ENCODE assay signal across 7 cellular contexts in the genomic region with DNA sequence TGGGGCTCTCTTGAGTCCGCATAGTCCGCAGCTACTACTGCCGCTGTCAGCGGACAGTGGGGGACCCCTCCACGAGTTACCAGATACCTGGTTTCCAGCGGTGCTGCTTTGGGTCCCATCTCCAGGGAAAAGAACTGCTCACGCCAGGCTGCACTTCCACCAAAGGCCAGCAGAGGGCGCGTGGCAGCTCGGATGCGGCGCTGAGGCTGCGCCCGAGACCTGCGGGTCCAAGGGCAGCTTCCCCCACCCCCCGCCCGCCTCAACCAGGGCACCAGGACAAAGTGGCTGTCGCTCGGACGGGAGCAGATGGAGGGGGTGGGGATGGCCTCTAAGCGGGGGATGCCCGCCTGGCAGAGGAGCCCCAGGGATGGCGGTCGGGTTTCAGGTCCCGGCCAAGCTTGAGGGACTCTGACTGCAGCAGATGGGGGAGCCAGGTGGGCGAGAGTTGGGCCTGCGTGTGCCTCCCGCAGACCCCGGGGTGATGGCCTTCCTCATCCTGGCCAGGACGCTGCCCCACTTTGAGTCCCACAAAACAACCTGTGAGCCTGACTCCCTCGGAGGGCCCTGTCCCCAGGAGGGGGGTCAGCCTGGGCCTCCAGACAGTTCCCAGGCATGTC. TPM values are rescaled to one million over a fixed set of nuclear protein-coding genes. Genes with fewer than 3 reads are reported as not detected.
DNase-seq lines count a peak whose midpoint lies in the region; ATAC-seq and TF ChIP-seq lines count a peak whose summit lies in the region.

No MANE protein-coding gene starts in this region.

- no peak overlapping the region for H3K9ac ChIP-seq in KMS-11

- ATAC-seq in HG03460 (IDR thresholded peaks at IDR 0.05; ENCODE audit: unreplicated experiment): no peak

- H3K27me3 ChIP-seq in KMS-11 (ENCODE audit: insufficient read depth, low read depth): no peaks in the 10 kb centered on the region

- no peak overlapping the region for H3K4me3 ChIP-seq in KMS-11 (IDR thresholded peaks at IDR 0.05; ENCODE audit: insufficient read depth, low read depth, low read length)
- H3K4me3 ChIP-seq in fibroblast of villous mesenchyme (ENCODE audit: low read depth, low read length): no peak overlapping the region

- TF ChIP-seq CTCF in KMS-11 (conservative IDR thresholded peaks at IDR 0.05; ENCODE audit: low read depth, low read length): peak; percentile 69
- peak; percentile 26 for TF ChIP-seq CTCF in fibroblast of villous mesenchyme (IDR thresholded peaks at IDR 0.05; ENCODE audit: insufficient read depth, low read depth, low read length)

- DNase-seq in activated CD8-positive, alpha-beta memory T cell treated with anti-CD3 and anti-CD28 coated beads for 48 hours (ENCODE audit: low read depth in 2 of 3, low spot score in 2 of 3): peak in 2 of 3 experiments; percentile 12 to 29
- no peak for DNase-seq in fibroblast of villous mesenchyme (ENCODE audit: low read depth)
- DNase-seq in stimulated activated CD8-positive, alpha-beta memory T cell treated with anti-CD3 and anti-CD28 coated beads, Interleukin-4, amount 100 ng/mL, for 24 hours (ENCODE audit: low read depth): peak; percentile 22
- DNase-seq in GF-D8 (lab: John Stamatoyannopoulos, UW): no peak
- no peak for DNase-seq in GM19240 (ENCODE audit: insufficient read length, low spot score)

- no peak overlapping the region for H3K27ac ChIP-seq in KMS-11

- no peaks in the 10 kb centered on the region for H3K79me2 ChIP-seq in KMS-11 (ENCODE audit: insufficient read depth, low read depth)

- H4K20me1 ChIP-seq in KMS-11 (ENCODE audit: insufficient read depth): no peaks in the 10 kb centered on the region

- H3K36me3 ChIP-seq in KMS-11 (ENCODE audit: insufficient read depth): no peaks in the 10 kb centered on the region

- H2AFZ ChIP-seq in KMS-11 (ENCODE audit: low read depth): no peak overlapping the region

- no peaks in the 10 kb centered on the region for H3K4me1 ChIP-seq in KMS-11 (ENCODE audit: low read depth, poor library complexity, severe bottlenecking)

- H3K4me2 ChIP-seq in KMS-11: no peak overlapping the region

RNA-seq across cellular contexts. Expression of gene ZNF735, which starts 23.8 kb away (rescaled TPM):
- not detected in 2 replicates for total RNA-seq in fibroblast of villous mesenchyme

RNA-seq across cellular contexts. Expression of gene ZNF679, which starts 45.0 kb away (rescaled TPM):
- not detected in 2 replicates for total RNA-seq in fibroblast of villous mesenchyme

Comparison
In these comparisons a context has a peak if more than half of its experiments do, and no peak if none do; other contexts are left out.
1. DNase-seq: peak in activated CD8-positive, alpha-beta memory T cell treated with anti-CD3 and anti-CD28 coated beads for 48 hours (2 of 3) and stimulated activated CD8-positive, alpha-beta memory T cell treated with anti-CD3 and anti-CD28 coated beads, Interleukin-4, amount 100 ng/mL, for 24 hours (single experiment); none in fibroblast of villous mesenchyme (single experiment), GF-D8 (single experiment) and GM19240 (single experiment).